Comparison of ENCODE assay signal across 14 cellular contexts in genomic region chr7:128886391-128887168, GRCh38. TPM values are rescaled to one million over a fixed set of nuclear protein-coding genes. Genes with fewer than 3 reads are reported as not detected.
DNase-seq lines count a peak whose midpoint lies in the region; ATAC-seq and TF ChIP-seq lines count a peak whose summit lies in the region.
"Had no signal": no experiment of that assay in that cellular context is flagged by ENCODE, and none has a peak within 500 bp of the region (broad histone marks: within the 10 kb centered on the region; RNA-seq: fewer than 3 reads in every experiment).

No MANE protein-coding gene starts in this region.

- H3K4me1 ChIP-seq in right atrium auricular region (peaks cover 0 to 8% of the 10 kb centered on the region in 2 donors), RWPE2 (ENCODE audit: insufficient read depth, poor library complexity, severe bottlenecking) (peaks cover 13% of the 10 kb centered on the region)

- intact Hi-C loops in left cardiac atrium (cut with DNase I) = loop anchor here (10.0 kb wide), 2 partner anchors 272 to 412 kb away; partner anchors contain the start of gene METTL2B (in 1 of the 2)

- no peak overlapping the region for H3K4me3 ChIP-seq in right atrium auricular region
- no peak overlapping the region for H3K4me3 ChIP-seq in RWPE2 (ENCODE audit: severe bottlenecking)

- H3K36me3 ChIP-seq in right atrium auricular region = no peaks in the 10 kb centered on the region
- no peaks in the 10 kb centered on the region for H3K36me3 ChIP-seq in RWPE2 (ENCODE audit: low read depth)

- peaks cover 6 to 9% of the 10 kb centered on the region in 2 donors for H3K27me3 ChIP-seq in right atrium auricular region
- H3K27me3 ChIP-seq in RWPE2 (ENCODE audit: insufficient read depth, poor library complexity, severe bottlenecking) = no peaks in the 10 kb centered on the region

- peak; percentile 11 for DNase-seq in left cardiac atrium
- no peak for DNase-seq in right atrium auricular region (ENCODE audit: low spot score)
- peak; percentile 45 for DNase-seq in RWPE2 (ENCODE audit: low spot score)
- peak; percentile 53 for DNase-seq in left kidney (ENCODE audit: low read depth, low spot score)
- DNase-seq: GOT3; NCI-H1048; NCI-H2081 treated with DMSO at 0.1 percent for 48 hours; NCI-H226; NCI-H524 treated with DMSO at 0.1 percent for 48 hours; NK-92 treated with Interleukin-12 subunit alpha and Interleukin-12 subunit beta, amount 100 ng/mL, for 24 hours had no signal

- ATAC-seq in left cardiac atrium = no peak
- no peak for ATAC-seq in RWPE2 (ENCODE audit: low read depth)
- no peak for ATAC-seq in HG03521 (IDR thresholded peaks at IDR 0.05; ENCODE audit: unreplicated experiment)
- ATAC-seq in GM19351 (IDR thresholded peaks at IDR 0.05; ENCODE audit: unreplicated experiment) = no peak
- no peak for ATAC-seq in HG03571 (IDR thresholded peaks at IDR 0.05; ENCODE audit: unreplicated experiment)

- TF ChIP-seq CTCF in right atrium auricular region (IDR thresholded peaks at IDR 0.05) (no peak), RWPE2 (IDR thresholded peaks at IDR 0.05; ENCODE audit: poor library complexity, severe bottlenecking) (no peak)

- no peak overlapping the region for H3K27ac ChIP-seq in right atrium auricular region
- no peak overlapping the region for H3K27ac ChIP-seq in RWPE2 (ENCODE audit: poor library complexity, severe bottlenecking)
- H3K27ac ChIP-seq: RWPE1 had no signal

- H3K9me3 ChIP-seq in right atrium auricular region (no peaks in the 10 kb centered on the region), RWPE2 (ENCODE audit: severe bottlenecking) (no peaks in the 10 kb centered on the region)

RNA-seq across cellular contexts. Expression of gene ATP6V1F, which starts 23.9 kb away (rescaled TPM):
- total RNA-seq in left cardiac atrium (100 to 1,000 TPM; 117 to 119 TPM), right atrium auricular region (100 to 1,000 TPM; 121 TPM)

RNA-seq across cellular contexts. Expression of gene KCP, which starts 23.9 kb away (rescaled TPM):
- total RNA-seq in left cardiac atrium (under 1 TPM; 0.31 to 0.50 TPM), right atrium auricular region (not detected)

RNA-seq across cellular contexts. Expression of gene IRF5, which starts 51.1 kb away (rescaled TPM):
- total RNA-seq in left cardiac atrium (1 to 10 TPM; 4.6 to 5.6 TPM), right atrium auricular region (1 to 10 TPM; 2.7 to 4.4 TPM)

RNA-seq across cellular contexts. Expression of gene FLNC, which starts 56.4 kb away (rescaled TPM):
- total RNA-seq in left cardiac atrium (100 to 1,000 TPM; 226 to 257 TPM), right atrium auricular region (100 to 1,000 TPM; 215 to 646 TPM)
